ENCODE assay signal across 18 cellular contexts in the genomic region with DNA sequence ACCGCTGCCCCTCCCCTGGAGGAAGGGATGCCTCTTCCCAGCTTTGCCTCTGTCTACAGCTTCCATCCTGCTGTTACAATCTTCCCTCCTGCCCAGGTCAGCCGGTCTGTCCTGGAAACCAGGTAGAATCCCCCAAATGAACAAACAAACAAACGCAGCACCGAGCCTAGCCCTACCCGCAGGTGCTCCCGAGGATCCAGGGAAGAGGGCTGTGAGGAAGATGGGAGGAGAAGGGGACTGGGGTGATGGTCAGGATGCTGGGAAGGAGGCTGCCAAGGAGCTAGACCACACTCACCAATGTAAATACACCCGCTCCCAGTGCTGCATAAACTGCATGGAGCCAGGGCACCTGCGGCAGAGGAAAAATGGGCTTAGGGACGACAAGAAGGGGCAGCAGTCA. TPM values are rescaled to one million over a fixed set of nuclear protein-coding genes. Genes with fewer than 3 reads are reported as not detected.
DNase-seq lines count a peak whose midpoint lies in the region; FAIRE-seq and TF ChIP-seq lines count a peak whose summit lies in the region.
"Had no signal": no experiment of that assay in that cellular context is flagged by ENCODE, and none has a peak within 500 bp of the region (broad histone marks: within the 10 kb centered on the region; RNA-seq: fewer than 3 reads in every experiment).

No MANE protein-coding gene starts in this region.

- no peaks in the 10 kb centered on the region for H3K4me1 Mint-ChIP-seq in CD14-positive monocyte
- H3K4me1 Mint-ChIP-seq: CD4-positive, alpha-beta memory T cell had no signal

- no peak for FAIRE-seq in kidney (lab: Jason Lieb, UNC)
- FAIRE-seq: G401.6, GM12891 had no signal

- no peak for TF ChIP-seq POLR2A in sigmoid colon (IDR thresholded peaks at IDR 0.05)

- no peak overlapping the region for H3K4me3 Mint-ChIP-seq in CD14-positive monocyte
- H3K4me3 Mint-ChIP-seq: CD4-positive, alpha-beta memory T cell; H9 had no signal

- H3K27ac ChIP-seq in kidney (ENCODE audit: low read depth in 2 of 2, low read length in 2 of 2) (no peak overlapping the region), sigmoid colon (no peak overlapping the region)
- H3K27ac ChIP-seq: BLaER1 treated with 17β-estradiol and CSF1 and Interleukin-3, amounts not matched to agents 10 nM and 100 nM had no signal

- H3K9me3 Mint-ChIP-seq in CD14-positive monocyte = no peaks in the 10 kb centered on the region
- H3K9me3 Mint-ChIP-seq: CD4-positive, alpha-beta memory T cell; H9 had no signal

- 67 to 72% methylated on average over 9 of the region's 9 CpGs for WGBS in sigmoid colon, 2 donors

- H3K9me3 ChIP-seq in kidney (ENCODE audit: control insufficient read depth in 1 of 2, low read length in 2 of 2) (no peaks in the 10 kb centered on the region), sigmoid colon (no peaks in the 10 kb centered on the region)
- H3K9me3 ChIP-seq: BLaER1 treated with 17β-estradiol and CSF1 and Interleukin-3, amounts not matched to agents 10 nM and 100 nM had no signal

- H3K4me3 ChIP-seq in kidney (ENCODE audit: low read length in 2 of 2) = no peak overlapping the region
- no peak overlapping the region for H3K4me3 ChIP-seq in sigmoid colon
- H3K4me3 ChIP-seq: BLaER1 treated with 17β-estradiol and CSF1 and Interleukin-3, amounts not matched to agents 10 nM and 100 nM had no signal

- no peaks in the 10 kb centered on the region for H3K36me3 ChIP-seq in kidney (ENCODE audit: control insufficient read depth in 1 of 2, insufficient read depth in 2 of 2, low read length in 2 of 2)
- H3K36me3 ChIP-seq in sigmoid colon = no peaks in the 10 kb centered on the region
- H3K36me3 ChIP-seq: BLaER1 treated with 17β-estradiol and CSF1 and Interleukin-3, amounts not matched to agents 10 nM and 100 nM had no signal

- peak overlapping the region in 2 of 7 donors; percentile 14 to 15 for H3K27ac Mint-ChIP-seq in CD14-positive monocyte
- H3K27ac Mint-ChIP-seq: CD4-positive, alpha-beta memory T cell had no signal

- H3K27me3 Mint-ChIP-seq in CD14-positive monocyte (ENCODE audit: low read depth in 3 of 3) = peaks cover 17 to 28% (median 23%) of the 10 kb centered on the region in 3 donors

- intact Hi-C loops in kidney (cut with DNase I) (no loop called here), sigmoid colon (cut with DNase I) (no loop called here), CD14-positive monocyte (cut with micrococcal nuclease) (no loop called here)

- TF ChIP-seq EP300 in sigmoid colon (IDR thresholded peaks at IDR 0.05) = no peak

- H3K9ac ChIP-seq in kidney (ENCODE audit: low read length in 2 of 2) = no peak overlapping the region
- H3K9ac ChIP-seq: BLaER1 treated with 17β-estradiol and CSF1 and Interleukin-3, amounts not matched to agents 10 nM and 100 nM had no signal

- DNase-seq in NCI-H510A treated with DMSO at 0.1 percent for 48 hours (lab: John Stamatoyannopoulos, UW) (peak; percentile 54), NCI-H510A (lab: John Stamatoyannopoulos, UW) (no peak), NCI-H69 (lab: John Stamatoyannopoulos, UW) (peak; percentile 14), kidney (peak; percentile 7), sigmoid colon (peak; percentile 34), AG20443 (ENCODE audit: low spot score) (no peak), CD14-positive monocyte (ENCODE audit: low spot score) (no peak), inferior parietal cortex (ENCODE audit: extremely low spot score) (no peak)
- DNase-seq: 8988T; CD4-positive, alpha-beta memory T cell; DMS79 treated with DMSO at 0.1 percent for 48 hours; EL; GOT3; H9 had no signal

- H3K4me1 ChIP-seq in kidney (ENCODE audit: control insufficient read depth in 1 of 2, insufficient read depth in 1 of 2, low read depth in 1 of 2, low read length in 2 of 2) (no peaks in the 10 kb centered on the region), sigmoid colon (no peaks in the 10 kb centered on the region)

- H3K36me3 Mint-ChIP-seq in CD14-positive monocyte = no peaks in the 10 kb centered on the region
- H3K36me3 Mint-ChIP-seq: CD4-positive, alpha-beta memory T cell had no signal

- H3K27me3 ChIP-seq in sigmoid colon = peaks cover 0 to 4% (median 0%) of the 10 kb centered on the region in 3 donors
- H3K27me3 ChIP-seq: BLaER1 treated with 17β-estradiol and CSF1 and Interleukin-3, amounts not matched to agents 10 nM and 100 nM had no signal

- no peak for TF ChIP-seq CTCF in kidney (IDR thresholded peaks at IDR 0.05; ENCODE audit: borderline replicate concordance, extremely low read depth, insufficient read depth)
- no peak for TF ChIP-seq CTCF in sigmoid colon (IDR thresholded peaks at IDR 0.05)
- no peak for TF ChIP-seq CTCF in CD14-positive monocyte (IDR thresholded peaks at IDR 0.05)

RNA-seq across cellular contexts. Expression of gene FAIM2, which starts 16.6 kb away (rescaled TPM):
- total RNA-seq in kidney (5.5 TPM), sigmoid colon (10 to 100 TPM in 1 of 4 donors, 1 to 10 TPM in 3; 5.8 to 12.8 (median 7.5) TPM)
- polyA plus RNA-seq in kidney (ENCODE audit: insufficient read depth, low read depth, low replicate concordance) (1.3 TPM), sigmoid colon (1 to 10 TPM in 2 of 3 donors, not detected in 1; 1.2 to 5.6 TPM), CD14-positive monocyte (not detected)
- total RNA-seq: HT1080 had no signal

RNA-seq across cellular contexts. Expression of gene BCDIN3D, which starts 44.2 kb away (rescaled TPM):
- total RNA-seq in kidney (5.1 TPM), sigmoid colon (1 to 10 TPM; 2.7 to 5.4 (median 3.9) TPM)
- polyA plus RNA-seq in kidney (ENCODE audit: insufficient read depth, low read depth, low replicate concordance) (4.6 TPM), sigmoid colon (1 to 10 TPM; 1.8 to 3.7 (median 2.1) TPM), CD14-positive monocyte (1 to 10 TPM in 1 of 2 donors, under 1 TPM in 1; 0.71 to 1.2 TPM)

RNA-seq across cellular contexts. Expression of gene NCKAP5L, which starts 58.9 kb away (rescaled TPM):
- total RNA-seq in kidney = 20.6 TPM
- 7.2 TPM for polyA plus RNA-seq in kidney (ENCODE audit: insufficient read depth, low read depth, low replicate concordance)
- 10 to 100 TPM in 3 of 4 donors, 1 to 10 TPM in 1; 10.0 to 23.3 (median 12.6) TPM for total RNA-seq in sigmoid colon
- 1 to 10 TPM in 2 of 3 donors, under 1 TPM in 1; 0.92 to 5.8 (median 2.4) TPM for polyA plus RNA-seq in sigmoid colon
- 1 to 10 TPM; 3.7 to 6.8 TPM for polyA plus RNA-seq in CD14-positive monocyte

Comparison
In these comparisons a context has a peak if more than half of its experiments do, and no peak if none do; other contexts are left out.
1. DNase-seq: peak in NCI-H510A treated with DMSO at 0.1 percent for 48 hours (single experiment), NCI-H69 (single experiment), kidney (single experiment) and sigmoid colon (single experiment); none in NCI-H510A (single experiment), AG20443 (single experiment), CD14-positive monocyte (single experiment) and inferior parietal cortex (single experiment).